In genomic region chr10:119315128-119316001, GRCh38 we compare ENCODE assay signal across 8 cellular contexts.
A peak's percentile ranks its signal among the peaks of the same experiment; 100 is the strongest.
DNase-seq lines count a peak whose midpoint lies in the region; ATAC-seq and FAIRE-seq lines count a peak whose summit lies in the region.

No MANE protein-coding gene starts in this region.

- no peaks in the 10 kb centered on the region for H3K27me3 ChIP-seq in right cardiac atrium (ENCODE audit: control insufficient read depth, insufficient read depth)

- no peaks in the 10 kb centered on the region for H3K9me3 ChIP-seq in right cardiac atrium (ENCODE audit: control insufficient read depth, low read length)

- WGBS in right cardiac atrium: 55% methylated on average over 16 of the region's 16 CpGs

- peak overlapping the region; percentile 73 for H3K27ac ChIP-seq in right cardiac atrium (ENCODE audit: low read length)

- H3K4me3 ChIP-seq in right cardiac atrium (ENCODE audit: low read length): no peak overlapping the region

- ATAC-seq in GM18861 (IDR thresholded peaks at IDR 0.05; ENCODE audit: unreplicated experiment) (peak; percentile 38), HG03135 (IDR thresholded peaks at IDR 0.05; ENCODE audit: unreplicated experiment) (peak; percentile 55), right cardiac atrium (peak; percentile 63 to 66)

- H3K4me1 ChIP-seq in right cardiac atrium (ENCODE audit: control insufficient read depth, insufficient read depth, low read length): peaks cover 60% of the 10 kb centered on the region

- intact Hi-C loops in right cardiac atrium (cut with DNase I): no loop called here

- FAIRE-seq in RCC 7860 (lab: Jason Lieb, UNC): peak; percentile 75

- peak; percentile 94 for DNase-seq in A172 (ENCODE audit: low spot score)
- peak; percentile 92 for DNase-seq in RCC 7860 (ENCODE audit: low spot score)
- DNase-seq in activated naive CD4-positive, alpha-beta T cell treated with Interleukin-2 at 50 U/mL for 16 hours: peak; percentile 77
- peak; percentile 68 to 82 (median 74) for DNase-seq in right cardiac atrium
- DNase-seq in stimulated activated CD4-positive, alpha-beta T cell treated with anti-CD3 and anti-CD28 coated beads, Interleukin-2, amount 100 ng/mL, for 48 hours: peak; percentile 55 to 62
- no peak for DNase-seq in UCSD-AML1 (lab: John Stamatoyannopoulos, UW; ENCODE audit: unreplicated experiment)
